Comparison of ENCODE assay signal across 8 cellular contexts in the genomic region with DNA sequence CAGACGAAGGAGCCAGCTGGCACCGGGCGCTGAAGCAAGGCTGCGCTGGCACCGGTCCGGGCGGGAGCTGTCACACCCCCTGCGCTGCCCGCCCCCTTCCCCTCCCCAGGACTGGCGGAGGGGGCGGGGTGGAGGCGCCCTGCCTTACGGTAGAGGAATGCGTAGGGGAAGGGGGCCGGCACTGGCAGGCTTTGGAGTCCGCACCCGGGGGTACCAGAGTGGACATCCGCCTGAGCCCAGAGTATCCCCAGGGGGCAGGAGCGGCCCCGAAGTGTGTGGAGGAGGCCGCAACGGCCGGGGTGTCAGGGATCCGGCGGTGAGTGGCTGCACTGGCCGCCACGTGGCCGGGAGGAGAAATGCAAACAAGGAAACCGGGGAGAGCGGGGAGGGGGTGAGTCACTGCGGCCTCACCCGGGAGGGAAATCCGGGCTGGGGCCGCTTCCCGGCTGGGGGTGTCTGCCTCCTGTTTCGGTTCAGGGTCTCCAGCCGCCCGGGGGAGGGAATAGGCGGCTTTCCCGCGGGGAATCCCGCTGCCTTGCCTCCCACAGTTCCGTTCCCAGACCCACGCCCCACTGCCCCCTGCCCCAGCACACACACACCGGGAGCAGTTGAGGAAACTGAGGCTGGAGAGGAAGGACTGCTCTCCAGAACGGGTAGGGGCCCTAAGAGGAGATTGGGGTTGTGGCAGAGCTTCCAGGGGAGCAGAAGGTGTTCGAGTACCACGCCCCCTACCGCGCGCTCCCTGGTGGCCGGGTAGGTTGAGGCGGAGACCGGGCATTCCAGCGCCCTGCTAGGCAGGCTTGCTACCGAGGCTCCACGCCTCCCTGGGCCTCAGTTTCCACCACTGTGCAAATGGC. TPM values are rescaled to one million over a fixed set of nuclear protein-coding genes. Genes with fewer than 3 reads are reported as not detected.
A peak's percentile ranks its signal among the peaks of the same experiment; 100 is the strongest.
DNase-seq lines count a peak whose midpoint lies in the region; ATAC-seq and TF ChIP-seq lines count a peak whose summit lies in the region.

Gene RAPGEF3 (minus strand): TSS at position 47 of the 857 bp plus-strand sequence. CDS start 324 bp downstream, outside the sequence.

- H3K4me1 ChIP-seq in prostate gland (replicated peaks) = peaks cover 16% of the 10 kb centered on the region
- peaks cover 54% of the 10 kb centered on the region for H3K4me1 ChIP-seq in vagina

- DNase-seq in DMS79 treated with DMSO at 0.1 percent for 48 hours (lab: John Stamatoyannopoulos, UW) (peak; percentile 61), LNCaP clone FGC (ENCODE audit: low read depth) (no peak), T-helper 1 cell (peak; percentile 59 to 75 (median 61)), left ventricle myocardium superior (peak; percentile 92), prostate gland (ENCODE audit: low spot score) (peak; percentile 88), vagina (ENCODE audit: extremely low spot score in 2 of 2) (no peak)

- intact Hi-C loops in left ventricle myocardium superior (cut with micrococcal nuclease) = no loop called here
- intact Hi-C loops in prostate gland (cut with DNase I) = loop anchor here (5.0 kb wide), 1 partner anchor 42 kb away; no protein-coding TSS in a partner anchor
- intact Hi-C loops in vagina (cut with DNase I) = no loop called here

- peak; percentile 63 for TF ChIP-seq CTCF in LNCaP clone FGC (IDR thresholded peaks at IDR 0.05; ENCODE audit: control insufficient read depth, extremely low read depth, insufficient read depth)
- peak; percentile 31 to 57 (median 42) for TF ChIP-seq CTCF in prostate gland (IDR thresholded peaks at IDR 0.05)
- TF ChIP-seq CTCF in vagina (IDR thresholded peaks at IDR 0.05) = peak in 2 of 3 experiments; percentile 4 to 37

- H3K27me3 ChIP-seq in prostate gland (replicated peaks; ENCODE audit: insufficient read depth) = no peaks in the 10 kb centered on the region
- no peaks in the 10 kb centered on the region for H3K27me3 ChIP-seq in vagina

- H3K4me3 ChIP-seq in LNCaP clone FGC (ENCODE audit: low read depth, low read length) (peak within 1 kb of the TSS; percentile 65), prostate gland (peak within 1 kb of the TSS; percentile 51 to 60), vagina (peak within 1 kb of the TSS; percentile 50 to 70)

- WGBS in prostate gland = 1% methylated on average over 47 of the region's 57 CpGs

- TF ChIP-seq POLR2A in prostate gland (IDR thresholded peaks at IDR 0.05) = peak; percentile 21
- no peak for TF ChIP-seq POLR2A in vagina (IDR thresholded peaks at IDR 0.05)

- no peaks in the 10 kb centered on the region for H3K9me3 ChIP-seq in prostate gland
- H3K9me3 ChIP-seq in vagina = no peaks in the 10 kb centered on the region

- ATAC-seq in GM21786 (IDR thresholded peaks at IDR 0.05; ENCODE audit: unreplicated experiment) (peak; percentile 48), left ventricle myocardium superior (peak; percentile 90)

- H3K36me3 ChIP-seq in prostate gland (no peaks in the 10 kb centered on the region), vagina (no peaks in the 10 kb centered on the region)

- H3K27ac ChIP-seq in angular gyrus (ENCODE audit: low read depth, low read length) (peak within 1 kb of the TSS; percentile 95), prostate gland (peak within 1 kb of the TSS; percentile 76 to 78), vagina (peak within 1 kb of the TSS; percentile 73)

RNA-seq across cellular contexts. Expression of gene RAPGEF3, which starts in this region (rescaled TPM):
- total RNA-seq in left ventricle myocardium superior (37.6 TPM), prostate gland (10 to 100 TPM; 19.1 to 28.5 TPM), vagina (52.3 TPM)

Comparison
In these comparisons a context has a peak if more than half of its experiments do, and no peak if none do; other contexts are left out.
1. DNase-seq: peak in DMS79 treated with DMSO at 0.1 percent for 48 hours (single experiment), T-helper 1 cell (5 of 5), left ventricle myocardium superior (single experiment) and prostate gland (single experiment); none in LNCaP clone FGC (single experiment) and vagina (0 of 2).
2. Peak in every context shown above with its lines, with median percentiles within 50 percentile points of each other: H3K4me3 ChIP-seq, CTCF ChIP-seq and H3K27ac ChIP-seq.